ENCODE assay signal across 2 cellular contexts in the genomic region with DNA sequence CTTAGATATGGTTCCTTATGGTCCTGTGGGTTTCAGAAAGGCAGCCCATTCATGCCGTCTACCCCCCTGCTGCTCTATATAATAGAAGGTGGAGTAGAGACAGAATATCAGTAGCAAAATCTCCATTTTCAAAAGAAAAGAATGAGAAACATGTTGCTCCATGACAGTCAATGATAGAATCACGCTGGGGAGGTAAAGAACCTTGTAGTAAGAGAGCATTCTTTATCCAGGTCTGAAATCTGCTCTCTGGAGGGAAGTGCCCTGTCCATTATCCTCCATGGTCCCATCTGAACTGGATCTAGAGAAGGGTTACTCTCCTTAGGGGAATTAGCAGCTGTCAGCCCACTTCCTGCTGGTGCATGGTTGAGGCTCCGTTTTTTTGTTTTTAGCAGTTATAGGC.
TF ChIP-seq lines count a peak whose summit lies in the region.

No MANE protein-coding gene starts in this region.

TF ChIP-seq in GM23338, 12 proteins besides CTCF, POLR2A, EP300 and RAD21 (continues in another document):
- no peak for TF ChIP-seq ZNF114 (CRISPR knock-in tag; IDR thresholded peaks at IDR 0.05)
- no peak for TF ChIP-seq ZNF331 (CRISPR knock-in tag; IDR thresholded peaks at IDR 0.05; ENCODE audit: low read depth)
- TF ChIP-seq ZNF462 (CRISPR knock-in tag; IDR thresholded peaks at IDR 0.05): no peak
- TF ChIP-seq, protein P1, sequence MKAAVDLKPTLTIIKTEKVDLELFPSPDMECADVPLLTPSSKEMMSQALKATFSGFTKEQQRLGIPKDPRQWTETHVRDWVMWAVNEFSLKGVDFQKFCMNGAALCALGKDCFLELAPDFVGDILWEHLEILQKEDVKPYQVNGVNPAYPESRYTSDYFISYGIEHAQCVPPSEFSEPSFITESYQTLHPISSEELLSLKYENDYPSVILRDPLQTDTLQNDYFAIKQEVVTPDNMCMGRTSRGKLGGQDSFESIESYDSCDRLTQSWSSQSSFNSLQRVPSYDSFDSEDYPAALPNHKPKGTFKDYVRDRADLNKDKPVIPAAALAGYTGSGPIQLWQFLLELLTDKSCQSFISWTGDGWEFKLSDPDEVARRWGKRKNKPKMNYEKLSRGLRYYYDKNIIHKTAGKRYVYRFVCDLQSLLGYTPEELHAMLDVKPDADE (IDR thresholded peaks at IDR 0.05): no peak
- no peak for TF ChIP-seq POLR2AphosphoS5 (IDR thresholded peaks at IDR 0.05; ENCODE audit: low read depth)
- TF ChIP-seq CREB1 (CRISPR knock-in tag; IDR thresholded peaks at IDR 0.05; ENCODE audit: low read depth): no peak
- no peak for TF ChIP-seq EZH2phosphoT487 (IDR thresholded peaks at IDR 0.05; ENCODE audit: unreplicated experiment)
- no peak for TF ChIP-seq EZH2 (IDR thresholded peaks at IDR 0.05; ENCODE audit: low read depth, unreplicated experiment)
- no peak for TF ChIP-seq JUNB (IDR thresholded peaks at IDR 0.05; ENCODE audit: unreplicated experiment)
- no peak for TF ChIP-seq NANOG (IDR thresholded peaks at IDR 0.05; ENCODE audit: borderline replicate concordance)

TF ChIP-seq in H1, 55 proteins besides CTCF, POLR2A, EP300 and RAD21:
- TF ChIP-seq CTBP2 (IDR thresholded peaks at IDR 0.05; ENCODE audit: borderline replicate concordance, insufficient read depth, insufficient read length, low read length) (no peak), CHD1 (IDR thresholded peaks at IDR 0.05; ENCODE audit: low read depth, low read length) (no peak), TEAD4 (IDR thresholded peaks at IDR 0.05; ENCODE audit: low read depth, low read length) (no peak), EZH2 (IDR thresholded peaks at IDR 0.05; ENCODE audit: low read depth, low read length, severe bottlenecking) (no peak), BACH1 (IDR thresholded peaks at IDR 0.05; ENCODE audit: low read length) (no peak), TBP (IDR thresholded peaks at IDR 0.05; ENCODE audit: low read depth, low read length) (no peak), ASH2L (IDR thresholded peaks at IDR 0.05; ENCODE audit: low read length) (no peak), SUZ12 (IDR thresholded peaks at IDR 0.05; ENCODE audit: low read length) (no peak), NRF1 (IDR thresholded peaks at IDR 0.05; ENCODE audit: low read depth, low read length) (no peak), TCF12 (IDR thresholded peaks at IDR 0.05; ENCODE audit: low read depth, low read length) (no peak), GTF2F1 (IDR thresholded peaks at IDR 0.05; ENCODE audit: borderline replicate concordance, low read depth, low read length) (no peak), ATF3 (IDR thresholded peaks at IDR 0.05; ENCODE audit: insufficient read depth, low read depth, low read length) (no peak), RBBP5 (IDR thresholded peaks at IDR 0.05; ENCODE audit: borderline replicate concordance, low read depth, low read length) (no peak), MAFK (IDR thresholded peaks at IDR 0.05; ENCODE audit: low read depth, low read length) (no peak), KDM1A (IDR thresholded peaks at IDR 0.05; ENCODE audit: borderline replicate concordance, low read length) (no peak)
- TF ChIP-seq, protein P2, sequence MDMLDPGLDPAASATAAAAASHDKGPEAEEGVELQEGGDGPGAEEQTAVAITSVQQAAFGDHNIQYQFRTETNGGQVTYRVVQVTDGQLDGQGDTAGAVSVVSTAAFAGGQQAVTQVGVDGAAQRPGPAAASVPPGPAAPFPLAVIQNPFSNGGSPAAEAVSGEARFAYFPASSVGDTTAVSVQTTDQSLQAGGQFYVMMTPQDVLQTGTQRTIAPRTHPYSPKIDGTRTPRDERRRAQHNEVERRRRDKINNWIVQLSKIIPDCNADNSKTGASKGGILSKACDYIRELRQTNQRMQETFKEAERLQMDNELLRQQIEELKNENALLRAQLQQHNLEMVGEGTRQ (IDR thresholded peaks at IDR 0.05; ENCODE audit: low read length): no peak
